ENCODE assay signal across 1 cellular context in the genomic region with DNA sequence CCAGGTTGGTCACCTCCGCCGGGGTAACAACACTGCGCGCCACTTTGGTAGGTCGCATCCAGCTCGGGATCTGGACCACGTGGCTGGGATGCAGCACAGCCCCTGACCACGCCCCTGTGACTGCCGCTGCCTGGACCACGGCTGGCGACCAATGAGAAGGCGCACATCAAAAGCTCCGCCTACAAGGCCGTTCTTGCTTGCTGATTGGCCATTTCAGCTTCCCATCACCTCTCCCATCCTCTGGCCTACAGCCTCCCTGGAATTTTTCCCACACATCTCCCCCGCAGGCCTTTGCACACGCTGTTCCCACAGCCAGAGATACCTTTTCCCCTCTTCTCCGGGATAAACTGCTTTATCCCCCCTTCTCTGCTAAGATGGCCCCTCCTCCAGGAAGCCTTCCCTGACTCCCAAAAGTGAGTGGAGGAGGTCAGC.
A peak's percentile ranks its signal among the peaks of the same experiment; 100 is the strongest.
TF ChIP-seq lines count a peak whose summit lies in the region.

No MANE protein-coding gene starts in this region.

TF ChIP-seq in endothelial cell of umbilical vein, 7 proteins besides CTCF, POLR2A, EP300 and RAD21 (continued from another document):
- TF ChIP-seq POLR2AphosphoS5 (IDR thresholded peaks at IDR 0.05; ENCODE audit: insufficient read depth, low read depth, low read length) (no peak), MYC (IDR thresholded peaks at IDR 0.05; ENCODE audit: low read depth, low read length) (no peak), FOS (IDR thresholded peaks at IDR 0.05; ENCODE audit: borderline replicate concordance, insufficient read depth, low read length) (no peak), GATA2 (IDR thresholded peaks at IDR 0.05; ENCODE audit: insufficient read depth, insufficient read length, low read depth, low read length) (no peak), MAX (IDR thresholded peaks at IDR 0.05; ENCODE audit: insufficient read depth, insufficient read length) (peak; percentile 16)
